In the genomic region with DNA sequence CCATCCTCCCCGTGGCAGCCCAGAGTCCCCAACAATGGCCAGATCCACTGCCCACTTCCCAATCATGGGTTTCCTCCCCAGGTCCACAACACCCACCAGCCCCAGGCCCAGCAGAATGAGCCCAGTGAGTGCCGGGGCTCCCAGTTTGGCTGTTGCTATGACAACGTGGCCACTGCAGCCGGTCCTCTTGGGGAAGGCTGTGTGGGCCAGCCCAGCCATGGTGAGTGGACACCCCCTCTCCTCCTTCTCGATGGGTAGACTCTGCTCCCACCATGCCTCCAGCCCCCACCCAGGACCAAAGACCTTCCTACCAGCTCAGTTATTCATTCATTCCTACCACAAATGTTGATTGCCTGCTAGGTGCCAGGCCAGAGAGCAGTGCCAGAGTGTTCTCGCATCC, we compare ENCODE assay signal across 1 cellular context.
TF ChIP-seq lines count a peak whose summit lies in the region.

No MANE protein-coding gene starts in this region.

TF ChIP-seq in GM23338, 12 proteins besides CTCF, POLR2A, EP300 and RAD21 (continued from another document):
- TF ChIP-seq, protein P1, sequence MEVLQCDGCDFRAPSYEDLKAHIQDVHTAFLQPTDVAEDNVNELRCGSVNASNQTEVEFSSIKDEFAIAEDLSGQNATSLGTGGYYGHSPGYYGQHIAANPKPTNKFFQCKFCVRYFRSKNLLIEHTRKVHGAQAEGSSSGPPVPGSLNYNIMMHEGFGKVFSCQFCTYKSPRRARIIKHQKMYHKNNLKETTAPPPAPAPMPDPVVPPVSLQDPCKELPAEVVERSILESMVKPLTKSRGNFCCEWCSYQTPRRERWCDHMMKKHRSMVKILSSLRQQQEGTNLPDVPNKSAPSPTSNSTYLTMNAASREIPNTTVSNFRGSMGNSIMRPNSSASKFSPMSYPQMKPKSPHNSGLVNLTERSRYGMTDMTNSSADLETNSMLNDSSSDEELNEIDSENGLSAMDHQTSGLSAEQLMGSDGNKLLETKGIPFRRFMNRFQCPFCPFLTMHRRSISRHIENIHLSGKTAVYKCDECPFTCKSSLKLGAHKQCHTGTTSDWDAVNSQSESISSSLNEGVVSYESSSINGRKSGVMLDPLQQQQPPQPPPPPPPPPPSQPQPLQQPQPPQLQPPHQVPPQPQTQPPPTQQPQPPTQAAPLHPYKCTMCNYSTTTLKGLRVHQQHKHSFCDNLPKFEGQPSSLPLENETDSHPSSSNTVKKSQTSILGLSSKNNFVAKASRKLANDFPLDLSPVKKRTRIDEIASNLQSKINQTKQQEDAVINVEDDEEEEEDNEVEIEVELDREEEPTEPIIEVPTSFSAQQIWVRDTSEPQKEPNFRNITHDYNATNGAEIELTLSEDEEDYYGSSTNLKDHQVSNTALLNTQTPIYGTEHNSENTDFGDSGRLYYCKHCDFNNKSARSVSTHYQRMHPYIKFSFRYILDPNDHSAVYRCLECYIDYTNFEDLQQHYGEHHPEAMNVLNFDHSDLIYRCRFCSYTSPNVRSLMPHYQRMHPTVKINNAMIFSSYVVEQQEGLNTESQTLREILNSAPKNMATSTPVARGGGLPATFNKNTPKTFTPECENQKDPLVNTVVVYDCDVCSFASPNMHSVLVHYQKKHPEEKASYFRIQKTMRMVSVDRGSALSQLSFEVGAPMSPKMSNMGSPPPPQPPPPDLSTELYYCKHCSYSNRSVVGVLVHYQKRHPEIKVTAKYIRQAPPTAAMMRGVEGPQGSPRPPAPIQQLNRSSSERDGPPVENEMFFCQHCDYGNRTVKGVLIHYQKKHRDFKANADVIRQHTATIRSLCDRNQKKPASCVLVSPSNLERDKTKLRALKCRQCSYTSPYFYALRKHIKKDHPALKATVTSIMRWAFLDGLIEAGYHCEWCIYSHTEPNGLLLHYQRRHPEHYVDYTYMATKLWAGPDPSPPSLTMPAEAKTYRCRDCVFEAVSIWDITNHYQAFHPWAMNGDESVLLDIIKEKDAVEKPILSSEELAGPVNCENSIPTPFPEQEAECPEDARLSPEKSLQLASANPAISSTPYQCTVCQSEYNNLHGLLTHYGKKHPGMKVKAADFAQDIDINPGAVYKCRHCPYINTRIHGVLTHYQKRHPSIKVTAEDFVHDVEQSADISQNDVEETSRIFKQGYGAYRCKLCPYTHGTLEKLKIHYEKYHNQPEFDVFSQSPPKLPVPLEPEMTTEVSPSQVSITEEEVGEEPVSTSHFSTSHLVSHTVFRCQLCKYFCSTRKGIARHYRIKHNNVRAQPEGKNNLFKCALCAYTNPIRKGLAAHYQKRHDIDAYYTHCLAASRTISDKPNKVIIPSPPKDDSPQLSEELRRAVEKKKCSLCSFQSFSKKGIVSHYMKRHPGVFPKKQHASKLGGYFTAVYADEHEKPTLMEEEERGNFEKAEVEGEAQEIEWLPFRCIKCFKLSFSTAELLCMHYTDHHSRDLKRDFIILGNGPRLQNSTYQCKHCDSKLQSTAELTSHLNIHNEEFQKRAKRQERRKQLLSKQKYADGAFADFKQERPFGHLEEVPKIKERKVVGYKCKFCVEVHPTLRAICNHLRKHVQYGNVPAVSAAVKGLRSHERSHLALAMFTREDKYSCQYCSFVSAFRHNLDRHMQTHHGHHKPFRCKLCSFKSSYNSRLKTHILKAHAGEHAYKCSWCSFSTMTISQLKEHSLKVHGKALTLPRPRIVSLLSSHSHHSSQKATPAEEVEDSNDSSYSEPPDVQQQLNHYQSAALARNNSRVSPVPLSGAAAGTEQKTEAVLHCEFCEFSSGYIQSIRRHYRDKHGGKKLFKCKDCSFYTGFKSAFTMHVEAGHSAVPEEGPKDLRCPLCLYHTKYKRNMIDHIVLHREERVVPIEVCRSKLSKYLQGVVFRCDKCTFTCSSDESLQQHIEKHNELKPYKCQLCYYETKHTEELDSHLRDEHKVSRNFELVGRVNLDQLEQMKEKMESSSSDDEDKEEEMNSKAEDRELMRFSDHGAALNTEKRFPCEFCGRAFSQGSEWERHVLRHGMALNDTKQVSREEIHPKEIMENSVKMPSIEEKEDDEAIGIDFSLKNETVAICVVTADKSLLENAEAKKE (CRISPR knock-in tag; IDR thresholded peaks at IDR 0.05) = no peak
